20 cellular contexts compared by ENCODE assay signal in genomic region chr9:36729902-36730301, GRCh38.
"Had no signal": no experiment of that assay in that cellular context is flagged by ENCODE, and none has a peak within 500 bp of the region (broad histone marks: within the 10 kb centered on the region; RNA-seq: fewer than 3 reads in every experiment).

No MANE protein-coding gene starts in this region.

- DNase-seq: activated CD4-positive, alpha-beta memory T cell treated with anti-CD3 and anti-CD28 coated beads, Interleukin-2, amount 10 ng/mL, durations not matched to agents 7 days and 5 days; activated CD4-positive, alpha-beta T cell treated with anti-CD3 and anti-CD28 coated beads for 36 hours; activated naive CD4-positive, alpha-beta T cell; activated naive CD8-positive, alpha-beta T cell treated with anti-CD3 and anti-CD28 coated beads, Interleukin-2, amount 50 U/mL, for 24 hours; caudate nucleus; dermis blood vessel endothelial cell; heart left ventricle; kidney; left ventricle myocardium inferior; mesendoderm; nephron progenitor cell; ovary; stimulated activated CD4-positive, alpha-beta T cell treated with anti-CD3 and anti-CD28 coated beads, Interleukin-4, amount 100 ng/mL, for 1 hour; stimulated activated CD8-positive, alpha-beta memory T cell treated with anti-CD3 and anti-CD28 coated beads, Interleukin-4, amount 100 ng/mL, for 48 hours; stimulated activated naive CD8-positive, alpha-beta T cell treated with anti-CD3 and anti-CD28 coated beads, Interleukin-15, Interleukin-2, amounts not matched to agents 100 U/mL and 50 U/mL, for 24 hours; T-cell; WERI-Rb-1 had no signal

- ATAC-seq: activated CD4-positive, alpha-beta T cell treated with anti-CD3 and anti-CD28 coated beads for 36 hours; activated naive CD8-positive, alpha-beta T cell treated with anti-CD3 and anti-CD28 coated beads, Interleukin-2, amount 50 U/mL, for 24 hours; heart left ventricle; stimulated activated naive CD8-positive, alpha-beta T cell treated with anti-CD3 and anti-CD28 coated beads, Interleukin-15, Interleukin-2, amounts not matched to agents 100 U/mL and 50 U/mL, for 24 hours; T-cell had no signal

- H3K27me3 ChIP-seq: ovary had no signal

- H3K36me3 ChIP-seq: heart left ventricle, left ventricle myocardium inferior, ovary, suprapubic skin, WERI-Rb-1 had no signal

- H3K9me3 ChIP-seq: left ventricle myocardium inferior, ovary, suprapubic skin had no signal

- H3K4me3 ChIP-seq: heart left ventricle, left ventricle myocardium inferior, ovary, suprapubic skin had no signal

- H3K27me3 Mint-ChIP-seq: activated CD4-positive, alpha-beta memory T cell treated with anti-CD3 and anti-CD28 coated beads, Interleukin-2, amount 10 ng/mL, durations not matched to agents 7 days and 5 days; activated CD4-positive, alpha-beta T cell treated with anti-CD3 and anti-CD28 coated beads for 36 hours; activated naive CD8-positive, alpha-beta T cell treated with anti-CD3 and anti-CD28 coated beads, Interleukin-2, amount 50 U/mL, for 24 hours; T-cell had no signal

- H3K27ac ChIP-seq: heart left ventricle, left ventricle myocardium inferior, ovary, suprapubic skin, WERI-Rb-1 had no signal

- H3K4me1 ChIP-seq: heart left ventricle, left ventricle myocardium inferior, suprapubic skin had no signal

- H3K36me3 Mint-ChIP-seq: T-cell, type B pancreatic cell had no signal

- H3K4me3 Mint-ChIP-seq: activated CD4-positive, alpha-beta memory T cell treated with anti-CD3 and anti-CD28 coated beads, Interleukin-2, amount 10 ng/mL, durations not matched to agents 7 days and 5 days; activated CD4-positive, alpha-beta T cell treated with anti-CD3 and anti-CD28 coated beads for 36 hours; activated naive CD8-positive, alpha-beta T cell treated with anti-CD3 and anti-CD28 coated beads, Interleukin-2, amount 50 U/mL, for 24 hours; activated T-helper 1 cell treated with anti-CD3 and anti-CD28 coated beads, Interleukin-12 subunit alpha, Interleukin-12 subunit beta, Interleukin-2, Interleukin-4 antibody, amounts not matched to agents 30 ng/mL and 10 ng/mL and 1 ng/mL, durations not matched to agents 14 hours and 24 hours and 36 hours; nephron progenitor cell; T-cell; type B pancreatic cell had no signal

- H3K4me1 Mint-ChIP-seq: activated CD4-positive, alpha-beta T cell treated with anti-CD3 and anti-CD28 coated beads for 36 hours; activated naive CD8-positive, alpha-beta T cell treated with anti-CD3 and anti-CD28 coated beads, Interleukin-2, amount 50 U/mL, for 24 hours had no signal

- H3K27ac Mint-ChIP-seq: activated CD4-positive, alpha-beta memory T cell treated with anti-CD3 and anti-CD28 coated beads, Interleukin-2, amount 10 ng/mL, durations not matched to agents 7 days and 5 days; activated CD4-positive, alpha-beta T cell treated with anti-CD3 and anti-CD28 coated beads for 36 hours; activated naive CD8-positive, alpha-beta T cell treated with anti-CD3 and anti-CD28 coated beads, Interleukin-2, amount 50 U/mL, for 24 hours; activated T-helper 1 cell treated with anti-CD3 and anti-CD28 coated beads, Interleukin-12 subunit alpha, Interleukin-12 subunit beta, Interleukin-2, Interleukin-4 antibody, amounts not matched to agents 30 ng/mL and 10 ng/mL and 1 ng/mL, durations not matched to agents 14 hours and 24 hours and 36 hours; nephron progenitor cell; T-cell; type B pancreatic cell had no signal
